ENCODE assay signal across 1 cellular context in the genomic region with DNA sequence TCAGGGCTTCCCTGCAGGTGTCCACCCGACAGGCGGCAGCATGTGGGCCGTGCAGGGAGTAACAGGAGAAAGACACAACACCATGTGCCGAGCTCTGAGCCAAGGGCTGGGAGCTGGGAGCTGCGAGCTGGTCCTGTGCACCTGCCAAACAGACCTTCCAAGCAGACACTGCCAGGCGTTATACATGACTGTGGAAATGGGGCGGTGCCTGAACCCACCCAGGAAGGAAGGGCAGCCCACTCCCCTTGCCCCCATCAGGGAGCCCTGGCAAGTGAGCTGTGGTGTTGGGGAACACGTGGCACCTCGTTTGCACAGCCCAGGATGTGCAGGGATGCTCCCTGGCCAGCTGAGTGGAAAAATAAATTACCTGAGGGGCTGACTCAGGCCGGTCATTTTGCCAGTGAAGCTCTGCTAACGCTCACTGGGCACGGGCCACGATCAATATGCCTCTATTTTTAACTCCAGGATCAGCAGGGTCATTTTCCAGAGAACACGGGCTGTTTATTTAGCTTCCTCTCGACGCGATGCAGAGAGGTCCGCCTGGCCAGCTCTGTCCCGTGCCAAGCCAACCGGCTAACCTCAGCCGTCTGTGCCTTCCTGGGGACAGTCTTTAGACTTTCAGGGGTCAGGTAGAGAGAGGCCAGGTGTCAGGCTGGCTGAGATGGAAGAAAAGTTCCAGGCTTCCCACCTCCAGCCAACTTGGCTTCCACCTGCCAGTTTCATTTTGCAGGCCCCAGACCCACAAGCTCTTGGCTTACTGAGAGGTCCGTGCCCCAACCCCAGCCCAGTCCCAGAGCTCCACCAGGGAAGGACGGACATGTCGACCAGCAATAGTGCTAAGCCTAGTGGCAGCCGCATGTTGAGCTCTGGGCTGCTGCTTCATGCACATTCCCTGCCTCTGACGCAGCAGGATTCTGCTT.
A peak's percentile ranks its signal among the peaks of the same experiment; 100 is the strongest.
TF ChIP-seq lines count a peak whose summit lies in the region.

No MANE protein-coding gene starts in this region.

TF ChIP-seq in liver, 16 proteins besides CTCF, POLR2A, EP300 and RAD21 (continued from another document):
- TF ChIP-seq, protein P1, sequence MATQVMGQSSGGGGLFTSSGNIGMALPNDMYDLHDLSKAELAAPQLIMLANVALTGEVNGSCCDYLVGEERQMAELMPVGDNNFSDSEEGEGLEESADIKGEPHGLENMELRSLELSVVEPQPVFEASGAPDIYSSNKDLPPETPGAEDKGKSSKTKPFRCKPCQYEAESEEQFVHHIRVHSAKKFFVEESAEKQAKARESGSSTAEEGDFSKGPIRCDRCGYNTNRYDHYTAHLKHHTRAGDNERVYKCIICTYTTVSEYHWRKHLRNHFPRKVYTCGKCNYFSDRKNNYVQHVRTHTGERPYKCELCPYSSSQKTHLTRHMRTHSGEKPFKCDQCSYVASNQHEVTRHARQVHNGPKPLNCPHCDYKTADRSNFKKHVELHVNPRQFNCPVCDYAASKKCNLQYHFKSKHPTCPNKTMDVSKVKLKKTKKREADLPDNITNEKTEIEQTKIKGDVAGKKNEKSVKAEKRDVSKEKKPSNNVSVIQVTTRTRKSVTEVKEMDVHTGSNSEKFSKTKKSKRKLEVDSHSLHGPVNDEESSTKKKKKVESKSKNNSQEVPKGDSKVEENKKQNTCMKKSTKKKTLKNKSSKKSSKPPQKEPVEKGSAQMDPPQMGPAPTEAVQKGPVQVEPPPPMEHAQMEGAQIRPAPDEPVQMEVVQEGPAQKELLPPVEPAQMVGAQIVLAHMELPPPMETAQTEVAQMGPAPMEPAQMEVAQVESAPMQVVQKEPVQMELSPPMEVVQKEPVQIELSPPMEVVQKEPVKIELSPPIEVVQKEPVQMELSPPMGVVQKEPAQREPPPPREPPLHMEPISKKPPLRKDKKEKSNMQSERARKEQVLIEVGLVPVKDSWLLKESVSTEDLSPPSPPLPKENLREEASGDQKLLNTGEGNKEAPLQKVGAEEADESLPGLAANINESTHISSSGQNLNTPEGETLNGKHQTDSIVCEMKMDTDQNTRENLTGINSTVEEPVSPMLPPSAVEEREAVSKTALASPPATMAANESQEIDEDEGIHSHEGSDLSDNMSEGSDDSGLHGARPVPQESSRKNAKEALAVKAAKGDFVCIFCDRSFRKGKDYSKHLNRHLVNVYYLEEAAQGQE (IDR thresholded peaks at IDR 0.05), result peak; percentile 61
- TF ChIP-seq EGR1 (IDR thresholded peaks at IDR 0.05; ENCODE audit: low read depth in 2 of 2) (peak; percentile 81 to 96), HNF4G (IDR thresholded peaks at IDR 0.05) (no peak), FOXA1 (IDR thresholded peaks at IDR 0.05) (peak; percentile 91), SP1 (IDR thresholded peaks at IDR 0.05) (peak; percentile 95), YY1 (IDR thresholded peaks at IDR 0.05) (peak; percentile 85), HNF4A (conservative IDR thresholded peaks at IDR 0.05) (peak; percentile 72 to 91)
